Comparison of ENCODE assay signal across 8 cellular contexts in genomic region chr13:77326905-77327604, GRCh38. TPM values are rescaled to one million over a fixed set of nuclear protein-coding genes. Genes with fewer than 3 reads are reported as not detected.
DNase-seq lines count a peak whose midpoint lies in the region; ATAC-seq and TF ChIP-seq lines count a peak whose summit lies in the region.

Gene MYCBP2, minus strand, starts transcription at chr13:77327094. Its CDS starts 319 bp downstream, at chr13:77326775.

- CTCF ChIA-PET in PC-3 (lab: Charles Lee) = interaction anchor here (0.8 kb wide), 1 partner anchor 103 kb away, joined by 4 read pairs; no protein-coding TSS in a partner anchor

- no peak; the same call in 1 of the 2 replicates for TF ChIP-seq EP300 in Ishikawa (IDR thresholded peaks at IDR 0.05; ENCODE audit: borderline replicate concordance)

- H3K9ac ChIP-seq in PC-3 (ENCODE audit: low read length) = peak within 1 kb of the TSS; percentile 86

- peak within 1 kb of the TSS; percentile 94 for H3K4me2 ChIP-seq in PC-3 (ENCODE audit: low read length)

- TF ChIP-seq CTCF in PC-3 (conservative IDR thresholded peaks at IDR 0.05; ENCODE audit: low read depth, low read length) = no peak
- no peak for TF ChIP-seq CTCF in mucosa of descending colon (IDR thresholded peaks at IDR 0.05)

- H3K27ac ChIP-seq in PC-3 (ENCODE audit: low read length) (no peak within 1 kb of the TSS; the same call in 1 of the 2 replicates), epithelial cell of prostate (peak within 1 kb of the TSS; percentile 62)

- POLR2A ChIA-PET in PC-3 (lab: Charles Lee; ENCODE audit: unreplicated experiment) = interaction anchor here (0.6 to 0.7 kb wide), 2 partner anchors 118 to 151 kb away, joined by 4 to 6 read pairs; no protein-coding TSS in a partner anchor

- BruUV-seq in PC-3 (replicated peaks; lab: Mats Ljungman, UMichigan) = no TSS peak

- 0 out of 2 replicates have a peak, but pooled peaks have one; percentile 10 for TF ChIP-seq RAD21 in Ishikawa (IDR thresholded peaks at IDR 0.05; ENCODE audit: low read depth)

- peak within 1 kb of the TSS; percentile 77 for H3K4me3 ChIP-seq in PC-3 (ENCODE audit: low read length)
- peak within 1 kb of the TSS; percentile 65 for H3K4me3 ChIP-seq in mucosa of descending colon

- peaks cover 48% of the 10 kb centered on the region for H3K79me2 ChIP-seq in PC-3 (ENCODE audit: low read length)

- DNase-seq in DMS 273 treated with DMSO at 0.1 percent for 48 hours (lab: John Stamatoyannopoulos, UW) = peak; percentile 87
- peak; percentile 96 for DNase-seq in PC-3
- peak; percentile 96 for DNase-seq in activated T-cell treated with anti-CD3 and anti-CD28 coated beads for 48 hours (ENCODE audit: low read depth)
- peak; percentile 93 for DNase-seq in epithelial cell of prostate (ENCODE audit: low read depth, low spot score)
- DNase-seq in mucosa of descending colon = peak; percentile 97 to 98 (median 97)
- peak; percentile 96 for DNase-seq in stimulated activated CD8-positive, alpha-beta memory T cell treated with anti-CD3 and anti-CD28 coated beads, Interleukin-4, amount 100 ng/mL, for 4 hours (ENCODE audit: low read depth in 2 of 2, low spot score in 1 of 2)

- intact Hi-C loops in PC-3 (cut with micrococcal nuclease) (loop anchor here (5.0 kb wide), 3 partner anchors 45 to 240 kb away; no protein-coding TSS in a partner anchor), mucosa of descending colon (cut with DNase I, micrococcal nuclease) (no loop called here)

- no peaks in the 10 kb centered on the region for H3K9me2 ChIP-seq in PC-3 (replicated peaks; ENCODE audit: low read length)

- H3K36me3 ChIP-seq in PC-3 (ENCODE audit: low read depth, low read length) (no peaks in the 10 kb centered on the region), mucosa of descending colon (ENCODE audit: low read depth) (no peaks in the 10 kb centered on the region)

- no peaks in the 10 kb centered on the region for H3K27me3 ChIP-seq in PC-3 (ENCODE audit: low read length)

- H2AFZ ChIP-seq in PC-3 (ENCODE audit: low read length) = peak within 1 kb of the TSS; percentile 79

- ATAC-seq in GM21576 (IDR thresholded peaks at IDR 0.05; ENCODE audit: unreplicated experiment) (peak; percentile 41), PC-3 (peak; percentile 52), mucosa of descending colon (peak; percentile 91)

- H4K20me1 ChIP-seq in PC-3 (ENCODE audit: low read length) = peaks cover 30% of the 10 kb centered on the region

- no peaks in the 10 kb centered on the region for H3F3A ChIP-seq in PC-3 (ENCODE audit: low read length, unreplicated experiment)

- H3K9me3 ChIP-seq in PC-3 (ENCODE audit: low read length) (no peaks in the 10 kb centered on the region), mucosa of descending colon (no peaks in the 10 kb centered on the region)

- H3K4me1 ChIP-seq in PC-3 (ENCODE audit: insufficient read depth, low read length) (peaks cover 19% of the 10 kb centered on the region), mucosa of descending colon (ENCODE audit: low read depth) (peaks cover 7% of the 10 kb centered on the region)

TF ChIP-seq in Ishikawa, 13 proteins besides CTCF, POLR2A, EP300 and RAD21:
- TF ChIP-seq, protein P1, sequence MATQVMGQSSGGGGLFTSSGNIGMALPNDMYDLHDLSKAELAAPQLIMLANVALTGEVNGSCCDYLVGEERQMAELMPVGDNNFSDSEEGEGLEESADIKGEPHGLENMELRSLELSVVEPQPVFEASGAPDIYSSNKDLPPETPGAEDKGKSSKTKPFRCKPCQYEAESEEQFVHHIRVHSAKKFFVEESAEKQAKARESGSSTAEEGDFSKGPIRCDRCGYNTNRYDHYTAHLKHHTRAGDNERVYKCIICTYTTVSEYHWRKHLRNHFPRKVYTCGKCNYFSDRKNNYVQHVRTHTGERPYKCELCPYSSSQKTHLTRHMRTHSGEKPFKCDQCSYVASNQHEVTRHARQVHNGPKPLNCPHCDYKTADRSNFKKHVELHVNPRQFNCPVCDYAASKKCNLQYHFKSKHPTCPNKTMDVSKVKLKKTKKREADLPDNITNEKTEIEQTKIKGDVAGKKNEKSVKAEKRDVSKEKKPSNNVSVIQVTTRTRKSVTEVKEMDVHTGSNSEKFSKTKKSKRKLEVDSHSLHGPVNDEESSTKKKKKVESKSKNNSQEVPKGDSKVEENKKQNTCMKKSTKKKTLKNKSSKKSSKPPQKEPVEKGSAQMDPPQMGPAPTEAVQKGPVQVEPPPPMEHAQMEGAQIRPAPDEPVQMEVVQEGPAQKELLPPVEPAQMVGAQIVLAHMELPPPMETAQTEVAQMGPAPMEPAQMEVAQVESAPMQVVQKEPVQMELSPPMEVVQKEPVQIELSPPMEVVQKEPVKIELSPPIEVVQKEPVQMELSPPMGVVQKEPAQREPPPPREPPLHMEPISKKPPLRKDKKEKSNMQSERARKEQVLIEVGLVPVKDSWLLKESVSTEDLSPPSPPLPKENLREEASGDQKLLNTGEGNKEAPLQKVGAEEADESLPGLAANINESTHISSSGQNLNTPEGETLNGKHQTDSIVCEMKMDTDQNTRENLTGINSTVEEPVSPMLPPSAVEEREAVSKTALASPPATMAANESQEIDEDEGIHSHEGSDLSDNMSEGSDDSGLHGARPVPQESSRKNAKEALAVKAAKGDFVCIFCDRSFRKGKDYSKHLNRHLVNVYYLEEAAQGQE (IDR thresholded peaks at IDR 0.05; ENCODE audit: low read depth) = no peak
- TF ChIP-seq TCF12 (IDR thresholded peaks at IDR 0.05; ENCODE audit: low read depth) (peak; percentile 64; the same call in 1 of the 2 replicates), MAX (IDR thresholded peaks at IDR 0.05) (peak; percentile 90), TAF1 (IDR thresholded peaks at IDR 0.05; ENCODE audit: low read depth) (peak; percentile 76), ZBTB7A (IDR thresholded peaks at IDR 0.05; ENCODE audit: low read depth) (no peak), CREB1 (IDR thresholded peaks at IDR 0.05; ENCODE audit: low read depth) (0 out of 2 replicates have a peak, but pooled peaks have one; percentile 22), YY1 (IDR thresholded peaks at IDR 0.05; ENCODE audit: low read depth) (peak; percentile 61; the same call in 1 of the 2 replicates), TEAD4 (IDR thresholded peaks at IDR 0.05) (peak; percentile 57; the same call in 1 of the 2 replicates)

RNA-seq across cellular contexts. Expression of gene MYCBP2, which starts in this region (rescaled TPM):
- 53.3 and 85.2 TPM in 2 replicates for total RNA-seq in PC-3 (2014; rRNA removed)
- total RNA-seq in mucosa of descending colon = 10 to 100 TPM; 27.6 to 81.5 (median 46.1) TPM

Comparison
In these comparisons a context has a peak if more than half of its experiments do, and no peak if none do; other contexts are left out.
1. ATAC-seq: peak in every context shown above with its lines; median percentile 91 in mucosa of descending colon; 52 in PC-3; 41 in GM21576.